Comparison of ENCODE assay signal across 16 cellular contexts in genomic region chr12:98618952-98619351, GRCh38. TPM values are rescaled to one million over a fixed set of nuclear protein-coding genes. Genes with fewer than 3 reads are reported as not detected.
DNase-seq lines count a peak whose midpoint lies in the region; ATAC-seq and TF ChIP-seq lines count a peak whose summit lies in the region.
"Had no signal": no experiment of that assay in that cellular context is flagged by ENCODE, and none has a peak within 500 bp of the region (broad histone marks: within the 10 kb centered on the region; RNA-seq: fewer than 3 reads in every experiment).

No MANE protein-coding gene starts in this region.

- H3K9me2 ChIP-seq in GM23248 (ENCODE audit: insufficient read depth): no peaks in the 10 kb centered on the region; the same call in 1 of the 2 replicates

- H3K9me3 ChIP-seq in GM23248 (ENCODE audit: low read depth): no peaks in the 10 kb centered on the region
- H3K9me3 ChIP-seq in heart left ventricle: no peaks in the 10 kb centered on the region
- H3K9me3 ChIP-seq: transverse colon had no signal

- H3K27ac ChIP-seq in GM23248: peak overlapping the region; percentile 45; the same call in 1 of the 2 replicates
- peak overlapping the region in 3 of 12 donors; percentile 5 to 61 (median 32) for H3K27ac ChIP-seq in heart left ventricle
- H3K27ac ChIP-seq in dorsolateral prefrontal cortex: peak overlapping the region in 12 of 59 donors; percentile 1 to 60 (median 22)
- H3K27ac ChIP-seq: transverse colon had no signal

- in situ Hi-C loops in GM23248 (cut with MboI): no loop called here

- H3K36me3 ChIP-seq in GM23248 (ENCODE audit: low read depth) (peaks cover 7% of the 10 kb centered on the region; the same call in 1 of the 2 replicates), heart left ventricle (no peaks in the 10 kb centered on the region)
- H3K36me3 ChIP-seq: transverse colon had no signal

- WGBS in GM23248 (ENCODE audit: low coverage in 1 of 2, low lambda C conversion rate in 2 of 2, missing lambda C conversion rate in 2 of 2), 2 experiments: 63 to 64% methylated on average over 4 of the region's 4 CpGs
- WGBS in heart left ventricle, 4 donors: 57 to 66% (median 60%) methylated on average over 4 of the region's 4 CpGs

- no peaks in the 10 kb centered on the region for H4K20me1 ChIP-seq in GM23248 (ENCODE audit: insufficient read depth)

- no peak overlapping the region for H3K4me3 ChIP-seq in GM23248
- H3K4me3 ChIP-seq in heart left ventricle: no peak overlapping the region
- no peak overlapping the region for H3K4me3 ChIP-seq in dorsolateral prefrontal cortex
- H3K4me3 ChIP-seq: smooth muscle cell, transverse colon had no signal

- ATAC-seq in heart left ventricle (peak in 3 of 4 donors; percentile 61 to 65 (median 62)), HG03196 (IDR thresholded peaks at IDR 0.05; ENCODE audit: unreplicated experiment) (no peak)
- ATAC-seq: naive thymus-derived CD8-positive, alpha-beta T cell had no signal

- TF ChIP-seq POLR2A in heart left ventricle (IDR thresholded peaks at IDR 0.05): no peak

- peaks cover 45% of the 10 kb centered on the region for H3K79me2 ChIP-seq in GM23248 (ENCODE audit: insufficient read depth)

- intact Hi-C loops in heart left ventricle (cut with DNase I) (no loop called here), dorsolateral prefrontal cortex (cut with DNase I) (no loop called here)

- no peak overlapping the region for H3K9ac ChIP-seq in GM23248

- H3K27me3 ChIP-seq in GM23248 (replicated peaks; ENCODE audit: insufficient read depth): no peaks in the 10 kb centered on the region
- no peaks in the 10 kb centered on the region for H3K27me3 ChIP-seq in heart left ventricle
- no peaks in the 10 kb centered on the region for H3K27me3 ChIP-seq in dorsolateral prefrontal cortex
- H3K27me3 ChIP-seq: transverse colon had no signal

- peaks cover 18% of the 10 kb centered on the region for H3F3A ChIP-seq in GM23248 (ENCODE audit: insufficient read depth)

- H2AFZ ChIP-seq in GM23248: no peak overlapping the region

- H3K4me1 ChIP-seq in GM23248 (ENCODE audit: insufficient read depth): peaks cover 11% of the 10 kb centered on the region
- peaks cover 0 to 17% (median 0%) of the 10 kb centered on the region in 12 donors for H3K4me1 ChIP-seq in heart left ventricle

- H3K4me2 ChIP-seq in GM23248 (ENCODE audit: unreplicated experiment): no peak overlapping the region
- H3K4me2 ChIP-seq: smooth muscle cell had no signal

- DNase-seq in GM23248 (peak; percentile 86), SIG-M5 treated with dmso at 0.1 percent for 504 hours (lab: John Stamatoyannopoulos, UW; ENCODE audit: unreplicated experiment) (peak; percentile 95), heart left ventricle (no peak), stromal cell of bone marrow (ENCODE audit: low read depth) (peak; percentile 65), EL (no peak), dorsolateral prefrontal cortex (no peak)
- DNase-seq in stimulated activated naive CD4-positive, alpha-beta T cell (lab: John Stamatoyannopoulos, UW): no peak
- DNase-seq: activated CD4-positive, alpha-beta T cell treated with anti-CD3 and anti-CD28 coated beads for 4 hours; DND-41; immature natural killer cell; naive thymus-derived CD8-positive, alpha-beta T cell; NCI-H1694; NCI-H748 treated with DMSO at 0.1 percent for 48 hours; transverse colon had no signal

- no peak for TF ChIP-seq CTCF in heart left ventricle (IDR thresholded peaks at IDR 0.05)
- no peak for TF ChIP-seq CTCF in dorsolateral prefrontal cortex (IDR thresholded peaks at IDR 0.05 in 54 of 56, conservative IDR thresholded peaks at IDR 0.05 in 2 of 56; ENCODE audit: low read depth in 1 of 56, partially characterized antibody in 56 of 56)

RNA-seq across cellular contexts. Expression of gene SLC25A3, which starts 25.5 kb away (rescaled TPM):
- total RNA-seq in GM23248 (2014; rRNA removed; shearing (Covaris generic)): 941 and 1,024 TPM in 2 replicates
- polyA plus RNA-seq in GM23248 (2016; fragmentation: Nextera tagmentation; extraction: Ambion mirVana) (472 and 480 TPM in 2 replicates), heart left ventricle (1,000 to 10,000 TPM; 1,296 to 1,376 TPM)
- total RNA-seq in heart left ventricle (1,000 to 10,000 TPM in 8 of 9 donors, 100 to 1,000 TPM in 1; 852 to 2,779 (median 1,586) TPM), dorsolateral prefrontal cortex (100 to 1,000 TPM; 217 to 466 (median 347) TPM)

RNA-seq across cellular contexts. Expression of gene IKBIP, which starts 25.6 kb away (rescaled TPM):
- total RNA-seq in GM23248 (2014; rRNA removed; shearing (Covaris generic)): 115 and 125 TPM in 2 replicates
- polyA plus RNA-seq in GM23248 (2016; fragmentation: Nextera tagmentation; extraction: Ambion mirVana): 121 and 122 TPM in 2 replicates
- 10 to 100 TPM in 1 of 9 donors, 1 to 10 TPM in 8; 3.6 to 16.5 (median 4.8) TPM for total RNA-seq in heart left ventricle
- 10 to 100 TPM in 1 of 2 donors, 1 to 10 TPM in 1; 6.1 to 11.4 TPM for polyA plus RNA-seq in heart left ventricle
- 1 to 10 TPM; 1.4 to 7.5 (median 3.1) TPM for total RNA-seq in dorsolateral prefrontal cortex

RNA-seq across cellular contexts. Expression of gene APAF1, which starts 26.1 kb away (rescaled TPM):
- 23.4 and 24.5 TPM in 2 replicates for total RNA-seq in GM23248 (2014; rRNA removed; shearing (Covaris generic))
- polyA plus RNA-seq in GM23248 (2016; fragmentation: Nextera tagmentation; extraction: Ambion mirVana) (6.8 and 8.3 TPM in 2 replicates), heart left ventricle (1 to 10 TPM; 2.5 to 3.7 TPM)
- total RNA-seq in heart left ventricle (10 to 100 TPM in 1 of 9 donors, 1 to 10 TPM in 8; 2.9 to 11.6 (median 3.8) TPM), dorsolateral prefrontal cortex (10 to 100 TPM in 117 of 120 experiments, 1 to 10 TPM in 3; 9.1 to 25.1 (median 14.5) TPM)

Comparison
In these comparisons a context has a peak if more than half of its experiments do, and no peak if none do; other contexts are left out.
1. DNase-seq: peak in GM23248 (single experiment), SIG-M5 treated with dmso at 0.1 percent for 504 hours (single experiment) and stromal cell of bone marrow (single experiment); none in heart left ventricle (0 of 5), EL (single experiment), stimulated activated naive CD4-positive, alpha-beta T cell (0 of 6) and dorsolateral prefrontal cortex (0 of 10).